Comparison of ENCODE assay signal across 1 cellular context in genomic region chr2:98734823-98735260, GRCh38.
TF ChIP-seq lines count a peak whose summit lies in the region.

No MANE protein-coding gene starts in this region.

TF ChIP-seq in K562, 482 proteins besides CTCF, POLR2A, EP300 and RAD21 (continued from another document and continues in another):
- TF ChIP-seq CUX1 (CRISPR knock-in tag; IDR thresholded peaks at IDR 0.05) (no peak), NFE2 (IDR thresholded peaks at IDR 0.05; ENCODE audit: low read depth) (no peak), ZZZ3 (IDR thresholded peaks at IDR 0.05) (no peak), IFI16 (CRISPR knock-in tag; IDR thresholded peaks at IDR 0.05) (no peak), ARID2 (IDR thresholded peaks at IDR 0.05) (no peak), CREB1 (IDR thresholded peaks at IDR 0.05) (peak; percentile 25; the same call in 1 of the 2 replicates), CREB1 (CRISPR knock-in tag; IDR thresholded peaks at IDR 0.05) (no peak), ZNF592 (IDR thresholded peaks at IDR 0.05) (no peak), CREM (IDR thresholded peaks at IDR 0.05; ENCODE audit: low read depth) (no peak), MTA3 (IDR thresholded peaks at IDR 0.05; ENCODE audit: borderline replicate concordance) (no peak), ZNF407 (IDR thresholded peaks at IDR 0.05; ENCODE audit: low read depth) (no peak), ZNF507 (tag; conservative IDR thresholded peaks at IDR 0.05) (no peak), ZFPM2 (CRISPR knock-in tag; IDR thresholded peaks at IDR 0.05) (no peak), CC2D1A (IDR thresholded peaks at IDR 0.05) (peak; percentile 38; the same call in 1 of the 2 replicates), PHB (CRISPR knock-in tag; IDR thresholded peaks at IDR 0.05) (no peak), SIX5 (IDR thresholded peaks at IDR 0.05; ENCODE audit: borderline replicate concordance in 1 of 2, insufficient read depth in 1 of 2, low read depth in 1 of 2, low read length in 2 of 2) (no peak), ARID3A (IDR thresholded peaks at IDR 0.05; ENCODE audit: borderline replicate concordance, low read depth, low read length) (peak; percentile 30; the same call in 1 of the 2 replicates), AFF4 (CRISPR knock-in tag; IDR thresholded peaks at IDR 0.05) (no peak), ARID1B (IDR thresholded peaks at IDR 0.05) (peak; percentile 86)
- TF ChIP-seq, protein P1, sequence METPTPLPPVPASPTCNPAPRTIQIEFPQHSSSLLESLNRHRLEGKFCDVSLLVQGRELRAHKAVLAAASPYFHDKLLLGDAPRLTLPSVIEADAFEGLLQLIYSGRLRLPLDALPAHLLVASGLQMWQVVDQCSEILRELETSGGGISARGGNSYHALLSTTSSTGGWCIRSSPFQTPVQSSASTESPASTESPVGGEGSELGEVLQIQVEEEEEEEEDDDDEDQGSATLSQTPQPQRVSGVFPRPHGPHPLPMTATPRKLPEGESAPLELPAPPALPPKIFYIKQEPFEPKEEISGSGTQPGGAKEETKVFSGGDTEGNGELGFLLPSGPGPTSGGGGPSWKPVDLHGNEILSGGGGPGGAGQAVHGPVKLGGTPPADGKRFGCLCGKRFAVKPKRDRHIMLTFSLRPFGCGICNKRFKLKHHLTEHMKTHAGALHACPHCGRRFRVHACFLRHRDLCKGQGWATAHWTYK (CRISPR knock-in tag; IDR thresholded peaks at IDR 0.05) = no peak
- TF ChIP-seq, protein P2, sequence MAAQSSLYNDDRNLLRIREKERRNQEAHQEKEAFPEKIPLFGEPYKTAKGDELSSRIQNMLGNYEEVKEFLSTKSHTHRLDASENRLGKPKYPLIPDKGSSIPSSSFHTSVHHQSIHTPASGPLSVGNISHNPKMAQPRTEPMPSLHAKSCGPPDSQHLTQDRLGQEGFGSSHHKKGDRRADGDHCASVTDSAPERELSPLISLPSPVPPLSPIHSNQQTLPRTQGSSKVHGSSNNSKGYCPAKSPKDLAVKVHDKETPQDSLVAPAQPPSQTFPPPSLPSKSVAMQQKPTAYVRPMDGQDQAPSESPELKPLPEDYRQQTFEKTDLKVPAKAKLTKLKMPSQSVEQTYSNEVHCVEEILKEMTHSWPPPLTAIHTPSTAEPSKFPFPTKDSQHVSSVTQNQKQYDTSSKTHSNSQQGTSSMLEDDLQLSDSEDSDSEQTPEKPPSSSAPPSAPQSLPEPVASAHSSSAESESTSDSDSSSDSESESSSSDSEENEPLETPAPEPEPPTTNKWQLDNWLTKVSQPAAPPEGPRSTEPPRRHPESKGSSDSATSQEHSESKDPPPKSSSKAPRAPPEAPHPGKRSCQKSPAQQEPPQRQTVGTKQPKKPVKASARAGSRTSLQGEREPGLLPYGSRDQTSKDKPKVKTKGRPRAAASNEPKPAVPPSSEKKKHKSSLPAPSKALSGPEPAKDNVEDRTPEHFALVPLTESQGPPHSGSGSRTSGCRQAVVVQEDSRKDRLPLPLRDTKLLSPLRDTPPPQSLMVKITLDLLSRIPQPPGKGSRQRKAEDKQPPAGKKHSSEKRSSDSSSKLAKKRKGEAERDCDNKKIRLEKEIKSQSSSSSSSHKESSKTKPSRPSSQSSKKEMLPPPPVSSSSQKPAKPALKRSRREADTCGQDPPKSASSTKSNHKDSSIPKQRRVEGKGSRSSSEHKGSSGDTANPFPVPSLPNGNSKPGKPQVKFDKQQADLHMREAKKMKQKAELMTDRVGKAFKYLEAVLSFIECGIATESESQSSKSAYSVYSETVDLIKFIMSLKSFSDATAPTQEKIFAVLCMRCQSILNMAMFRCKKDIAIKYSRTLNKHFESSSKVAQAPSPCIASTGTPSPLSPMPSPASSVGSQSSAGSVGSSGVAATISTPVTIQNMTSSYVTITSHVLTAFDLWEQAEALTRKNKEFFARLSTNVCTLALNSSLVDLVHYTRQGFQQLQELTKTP (IDR thresholded peaks at IDR 0.05; ENCODE audit: low read depth in 1 of 2, partially characterized antibody in 2 of 2) = no peak
